In the genomic region with DNA sequence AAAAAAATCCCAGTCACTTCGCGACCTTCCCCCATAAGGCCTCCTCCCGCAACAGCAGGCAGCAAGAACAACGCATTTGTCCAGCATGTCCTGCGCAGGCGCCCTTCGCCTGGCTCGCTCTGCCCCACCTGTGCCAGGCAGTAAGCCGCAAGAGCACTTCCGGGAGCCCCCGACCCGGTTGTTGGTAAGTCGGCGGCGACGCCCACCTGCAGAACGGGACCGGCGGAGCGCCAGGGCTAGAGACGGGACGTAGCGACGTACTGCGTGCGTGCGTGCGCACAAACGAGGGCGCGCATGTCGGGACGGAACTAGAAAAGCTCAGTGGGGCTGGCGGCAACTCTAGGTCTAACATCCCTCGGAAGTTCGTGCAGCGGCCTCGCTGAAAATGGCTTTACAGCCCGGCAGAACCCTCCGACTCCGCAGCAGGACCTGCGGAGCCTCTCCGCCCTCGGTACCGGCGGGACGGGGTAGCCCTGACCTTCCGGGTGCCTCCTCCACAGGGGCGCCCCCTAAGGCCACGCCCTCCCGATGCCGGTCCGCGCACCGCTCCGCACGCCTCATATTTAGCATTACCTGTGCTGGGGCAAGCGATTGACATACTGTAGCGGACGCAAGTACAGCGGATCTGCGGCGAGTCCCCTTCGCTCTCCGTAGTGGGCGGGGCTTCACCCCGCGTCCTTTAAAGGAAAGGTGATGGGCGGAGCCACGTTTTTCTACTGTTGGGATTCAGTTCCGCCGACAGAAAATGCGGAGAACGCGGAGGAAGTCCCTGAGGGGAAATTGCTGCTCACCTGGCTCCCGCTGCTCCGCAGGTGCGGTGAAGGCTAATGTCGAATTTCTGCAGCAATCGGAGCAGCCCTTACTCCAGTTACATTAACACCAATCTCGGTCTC, we compare ENCODE assay signal across 1 cellular context.
TF ChIP-seq lines count a peak whose summit lies in the region.

Gene MTIF3, minus strand, starts transcription at position 629 of the 893 bp plus-strand sequence. CDS start 10,116 bp downstream, outside the sequence.

TF ChIP-seq in HepG2, 621 proteins besides CTCF, POLR2A, EP300 and RAD21 (continued from another document and continues in another):
- peak; percentile 62; the same call in 1 of the 2 replicates for TF ChIP-seq PRDM10 (CRISPR knock-in tag; IDR thresholded peaks at IDR 0.05; ENCODE audit: low read depth)
- peak; percentile 75 for TF ChIP-seq MIER3 (CRISPR knock-in tag; IDR thresholded peaks at IDR 0.05; ENCODE audit: borderline replicate concordance)
- TF ChIP-seq ZGPAT (CRISPR knock-in tag; IDR thresholded peaks at IDR 0.05), result peak; percentile 93
- no peak for TF ChIP-seq SETDB1 (CRISPR knock-in tag; IDR thresholded peaks at IDR 0.05; ENCODE audit: borderline replicate concordance)
- no peak for TF ChIP-seq TBX3 (IDR thresholded peaks at IDR 0.05; ENCODE audit: borderline replicate concordance)
- peak; percentile 88 for TF ChIP-seq YEATS2 (CRISPR knock-in tag; IDR thresholded peaks at IDR 0.05; ENCODE audit: borderline replicate concordance)
- TF ChIP-seq, protein P1, sequence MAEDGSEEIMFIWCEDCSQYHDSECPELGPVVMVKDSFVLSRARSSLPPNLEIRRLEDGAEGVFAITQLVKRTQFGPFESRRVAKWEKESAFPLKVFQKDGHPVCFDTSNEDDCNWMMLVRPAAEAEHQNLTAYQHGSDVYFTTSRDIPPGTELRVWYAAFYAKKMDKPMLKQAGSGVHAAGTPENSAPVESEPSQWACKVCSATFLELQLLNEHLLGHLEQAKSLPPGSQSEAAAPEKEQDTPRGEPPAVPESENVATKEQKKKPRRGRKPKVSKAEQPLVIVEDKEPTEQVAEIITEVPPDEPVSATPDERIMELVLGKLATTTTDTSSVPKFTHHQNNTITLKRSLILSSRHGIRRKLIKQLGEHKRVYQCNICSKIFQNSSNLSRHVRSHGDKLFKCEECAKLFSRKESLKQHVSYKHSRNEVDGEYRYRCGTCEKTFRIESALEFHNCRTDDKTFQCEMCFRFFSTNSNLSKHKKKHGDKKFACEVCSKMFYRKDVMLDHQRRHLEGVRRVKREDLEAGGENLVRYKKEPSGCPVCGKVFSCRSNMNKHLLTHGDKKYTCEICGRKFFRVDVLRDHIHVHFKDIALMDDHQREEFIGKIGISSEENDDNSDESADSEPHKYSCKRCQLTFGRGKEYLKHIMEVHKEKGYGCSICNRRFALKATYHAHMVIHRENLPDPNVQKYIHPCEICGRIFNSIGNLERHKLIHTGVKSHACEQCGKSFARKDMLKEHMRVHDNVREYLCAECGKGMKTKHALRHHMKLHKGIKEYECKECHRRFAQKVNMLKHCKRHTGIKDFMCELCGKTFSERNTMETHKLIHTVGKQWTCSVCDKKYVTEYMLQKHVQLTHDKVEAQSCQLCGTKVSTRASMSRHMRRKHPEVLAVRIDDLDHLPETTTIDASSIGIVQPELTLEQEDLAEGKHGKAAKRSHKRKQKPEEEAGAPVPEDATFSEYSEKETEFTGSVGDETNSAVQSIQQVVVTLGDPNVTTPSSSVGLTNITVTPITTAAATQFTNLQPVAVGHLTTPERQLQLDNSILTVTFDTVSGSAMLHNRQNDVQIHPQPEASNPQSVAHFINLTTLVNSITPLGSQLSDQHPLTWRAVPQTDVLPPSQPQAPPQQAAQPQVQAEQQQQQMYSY (CRISPR knock-in tag; IDR thresholded peaks at IDR 0.05), result peak; percentile 91
- TF ChIP-seq HIVEP1 (CRISPR knock-in tag; IDR thresholded peaks at IDR 0.05), result peak; percentile 82
- TF ChIP-seq SRF (IDR thresholded peaks at IDR 0.05; ENCODE audit: low read depth, low read length), result peak; percentile 77; the same call in 1 of the 2 replicates
- TF ChIP-seq SALL1 (CRISPR knock-in tag; IDR thresholded peaks at IDR 0.05), result peak; percentile 70
- peak; percentile 85 for TF ChIP-seq HNRNPL (IDR thresholded peaks at IDR 0.05; ENCODE audit: low read depth, low read length)
- TF ChIP-seq REL (CRISPR knock-in tag; conservative IDR thresholded peaks at IDR 0.05), result peak; percentile 53; the same call in 1 of the 2 replicates
- peak; percentile 93 for TF ChIP-seq GABPB1 (CRISPR knock-in tag; IDR thresholded peaks at IDR 0.05)
- TF ChIP-seq MYNN (CRISPR knock-in tag; IDR thresholded peaks at IDR 0.05; ENCODE audit: low read depth), result 0 out of 2 replicates have a peak, but pooled peaks have one; percentile 47
- TF ChIP-seq U2AF1 (optimal IDR thresholded peaks at IDR 0.05; ENCODE audit: low read depth, low read length), result peak; percentile 81
- TF ChIP-seq NR2C2 (CRISPR knock-in tag; IDR thresholded peaks at IDR 0.05; ENCODE audit: borderline replicate concordance), result peak; percentile 94
- TF ChIP-seq, protein P2, sequence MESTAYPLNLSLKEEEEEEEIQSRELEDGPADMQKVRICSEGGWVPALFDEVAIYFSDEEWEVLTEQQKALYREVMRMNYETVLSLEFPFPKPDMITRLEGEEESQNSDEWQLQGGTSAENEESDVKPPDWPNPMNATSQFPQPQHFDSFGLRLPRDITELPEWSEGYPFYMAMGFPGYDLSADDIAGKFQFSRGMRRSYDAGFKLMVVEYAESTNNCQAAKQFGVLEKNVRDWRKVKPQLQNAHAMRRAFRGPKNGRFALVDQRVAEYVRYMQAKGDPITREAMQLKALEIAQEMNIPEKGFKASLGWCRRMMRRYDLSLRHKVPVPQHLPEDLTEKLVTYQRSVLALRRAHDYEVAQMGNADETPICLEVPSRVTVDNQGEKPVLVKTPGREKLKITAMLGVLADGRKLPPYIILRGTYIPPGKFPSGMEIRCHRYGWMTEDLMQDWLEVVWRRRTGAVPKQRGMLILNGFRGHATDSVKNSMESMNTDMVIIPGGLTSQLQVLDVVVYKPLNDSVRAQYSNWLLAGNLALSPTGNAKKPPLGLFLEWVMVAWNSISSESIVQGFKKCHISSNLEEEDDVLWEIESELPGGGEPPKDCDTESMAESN (CRISPR knock-in tag; conservative IDR thresholded peaks at IDR 0.05), result peak; percentile 71
- TF ChIP-seq HES4 (CRISPR knock-in tag; IDR thresholded peaks at IDR 0.05; ENCODE audit: borderline replicate concordance), result peak; percentile 35; the same call in 1 of the 2 replicates
- TF ChIP-seq ZNF3 (CRISPR knock-in tag; IDR thresholded peaks at IDR 0.05), result no peak
- TF ChIP-seq, protein P3, sequence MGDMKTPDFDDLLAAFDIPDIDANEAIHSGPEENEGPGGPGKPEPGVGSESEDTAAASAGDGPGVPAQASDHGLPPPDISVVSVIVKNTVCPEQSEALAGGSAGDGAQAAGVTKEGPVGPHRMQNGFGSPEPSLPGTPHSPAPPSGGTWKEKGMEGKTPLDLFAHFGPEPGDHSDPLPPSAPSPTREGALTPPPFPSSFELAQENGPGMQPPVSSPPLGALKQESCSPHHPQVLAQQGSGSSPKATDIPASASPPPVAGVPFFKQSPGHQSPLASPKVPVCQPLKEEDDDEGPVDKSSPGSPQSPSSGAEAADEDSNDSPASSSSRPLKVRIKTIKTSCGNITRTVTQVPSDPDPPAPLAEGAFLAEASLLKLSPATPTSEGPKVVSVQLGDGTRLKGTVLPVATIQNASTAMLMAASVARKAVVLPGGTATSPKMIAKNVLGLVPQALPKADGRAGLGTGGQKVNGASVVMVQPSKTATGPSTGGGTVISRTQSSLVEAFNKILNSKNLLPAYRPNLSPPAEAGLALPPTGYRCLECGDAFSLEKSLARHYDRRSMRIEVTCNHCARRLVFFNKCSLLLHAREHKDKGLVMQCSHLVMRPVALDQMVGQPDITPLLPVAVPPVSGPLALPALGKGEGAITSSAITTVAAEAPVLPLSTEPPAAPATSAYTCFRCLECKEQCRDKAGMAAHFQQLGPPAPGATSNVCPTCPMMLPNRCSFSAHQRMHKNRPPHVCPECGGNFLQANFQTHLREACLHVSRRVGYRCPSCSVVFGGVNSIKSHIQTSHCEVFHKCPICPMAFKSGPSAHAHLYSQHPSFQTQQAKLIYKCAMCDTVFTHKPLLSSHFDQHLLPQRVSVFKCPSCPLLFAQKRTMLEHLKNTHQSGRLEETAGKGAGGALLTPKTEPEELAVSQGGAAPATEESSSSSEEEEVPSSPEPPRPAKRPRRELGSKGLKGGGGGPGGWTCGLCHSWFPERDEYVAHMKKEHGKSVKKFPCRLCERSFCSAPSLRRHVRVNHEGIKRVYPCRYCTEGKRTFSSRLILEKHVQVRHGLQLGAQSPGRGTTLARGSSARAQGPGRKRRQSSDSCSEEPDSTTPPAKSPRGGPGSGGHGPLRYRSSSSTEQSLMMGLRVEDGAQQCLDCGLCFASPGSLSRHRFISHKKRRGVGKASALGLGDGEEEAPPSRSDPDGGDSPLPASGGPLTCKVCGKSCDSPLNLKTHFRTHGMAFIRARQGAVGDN (CRISPR knock-in tag; IDR thresholded peaks at IDR 0.05), result peak; percentile 97
- peak; percentile 60; the same call in 1 of the 2 replicates for TF ChIP-seq SNAPC4 (CRISPR knock-in tag; IDR thresholded peaks at IDR 0.05)
- peak; percentile 77 for TF ChIP-seq CCDC6 (CRISPR knock-in tag; IDR thresholded peaks at IDR 0.05)
- TF ChIP-seq GATA4 (IDR thresholded peaks at IDR 0.05; ENCODE audit: borderline replicate concordance, low read depth), result peak; percentile 54; the same call in 1 of the 2 replicates
- TF ChIP-seq POLR2AphosphoS5 (IDR thresholded peaks at IDR 0.05; ENCODE audit: low read depth, low read length), result peak; percentile 77
- 0 out of 2 replicates have a peak, but pooled peaks have one; percentile 71 for TF ChIP-seq MED13 (CRISPR knock-in tag; IDR thresholded peaks at IDR 0.05)
- TF ChIP-seq HNRNPLL (IDR thresholded peaks at IDR 0.05; ENCODE audit: low read depth, low read length, poor library complexity, severe bottlenecking), result peak; percentile 94
- peak; percentile 82; the same call in 1 of the 2 replicates for TF ChIP-seq ZNF891 (CRISPR knock-in tag; IDR thresholded peaks at IDR 0.05)
- TF ChIP-seq ZNF879 (CRISPR knock-in tag; IDR thresholded peaks at IDR 0.05), result 0 out of 2 replicates have a peak, but pooled peaks have one; percentile 10
